In genomic region chr2:111897630-111897923, GRCh38 we compare ENCODE assay signal across 8 cellular contexts. TPM values are rescaled to one million over a fixed set of nuclear protein-coding genes. Genes with fewer than 3 reads are reported as not detected.
A peak's percentile ranks its signal among the peaks of the same experiment; 100 is the strongest.
DNase-seq lines count a peak whose midpoint lies in the region; ATAC-seq and TF ChIP-seq lines count a peak whose summit lies in the region.

No MANE protein-coding gene starts in this region.

- H3K36me3 ChIP-seq in left ventricle myocardium inferior (no peaks in the 10 kb centered on the region), mesendoderm (ENCODE audit: control insufficient read depth, insufficient read depth, low read length) (no peaks in the 10 kb centered on the region)

- H4K8ac ChIP-seq in mesendoderm (ENCODE audit: low read depth, low read length) = no peak overlapping the region

- intact Hi-C loops in left ventricle myocardium inferior (cut with micrococcal nuclease) = no loop called here
- intact Hi-C loops in cardiac septum (cut with DNase I) = loop anchor here (5.0 to 10.0 kb wide), 3 partner anchors 50 to 537 kb away; partner anchors contain the start of genes RGPD8 and ZC3H8
- intact Hi-C loops in posterior vena cava (cut with DNase I) = loop anchor here in 1 of 2 donors (5.0 kb wide), 1 partner anchor 150 kb away; no protein-coding TSS in a partner anchor

- H3K27me3 ChIP-seq in left ventricle myocardium inferior (ENCODE audit: low read depth) = no peaks in the 10 kb centered on the region
- no peaks in the 10 kb centered on the region for H3K27me3 ChIP-seq in mesendoderm (ENCODE audit: insufficient read depth, low read length, poor library complexity)

- in situ Hi-C loops in astrocyte of the cerebellum (cut with HindIII; ENCODE audit: low sequenced_read_pairs) = no loop called here

- no peak overlapping the region for H3K4ac ChIP-seq in mesendoderm (ENCODE audit: low read depth, low read length)

- no peak overlapping the region for H3K23ac ChIP-seq in mesendoderm (ENCODE audit: low read length)

- no peak overlapping the region for H2BK120ac ChIP-seq in mesendoderm (ENCODE audit: low read depth, low read length)

- H3K4me3 ChIP-seq in left ventricle myocardium inferior = peak overlapping the region; percentile 97
- peak overlapping the region; percentile 67 for H3K4me3 ChIP-seq in astrocyte of the cerebellum (ENCODE audit: low read depth, low read length)
- peak overlapping the region; percentile 53 for H3K4me3 ChIP-seq in mesendoderm (ENCODE audit: low read length)

- H3K9ac ChIP-seq in mesendoderm (ENCODE audit: low read length) = peak overlapping the region; percentile 88

- H3K56ac ChIP-seq in mesendoderm (ENCODE audit: low read length) = peak overlapping the region; percentile 89

- H2BK5ac ChIP-seq in mesendoderm (ENCODE audit: low read length) = peak overlapping the region; percentile 14

- H2BK15ac ChIP-seq in mesendoderm (replicated peaks; ENCODE audit: low read depth) = no peak overlapping the region

- H3K9me3 ChIP-seq in left ventricle myocardium inferior (replicated peaks) = no peaks in the 10 kb centered on the region

- H3K79me1 ChIP-seq in mesendoderm (ENCODE audit: low read length) = peaks cover 6% of the 10 kb centered on the region

- H4K5ac ChIP-seq in mesendoderm (ENCODE audit: low read length) = no peak overlapping the region

- H3K27ac ChIP-seq in left ventricle myocardium inferior (replicated peaks) (peak overlapping the region; percentile 95), mesendoderm (ENCODE audit: low read depth, low read length) (no peak overlapping the region)

- H3K4me1 ChIP-seq in left ventricle myocardium inferior (peaks cover 54% of the 10 kb centered on the region), mesendoderm (ENCODE audit: control insufficient read depth, low read depth, low read length) (peaks cover 8% of the 10 kb centered on the region)

- DNase-seq in left ventricle myocardium inferior = no peak
- DNase-seq in cardiac septum (ENCODE audit: low spot score) = no peak
- no peak for DNase-seq in astrocyte of the cerebellum (ENCODE audit: low read depth)
- no peak for DNase-seq in mesendoderm
- DNase-seq in posterior vena cava (ENCODE audit: low spot score) = no peak
- DNase-seq in DMS114 treated with DMSO at 0.1 percent for 48 hours (lab: John Stamatoyannopoulos, UW; ENCODE audit: unreplicated experiment) = no peak

- H3K4me2 ChIP-seq in mesendoderm (ENCODE audit: low read length) = peak overlapping the region; percentile 93

- H2AK5ac ChIP-seq in mesendoderm (ENCODE audit: low read length) = no peak overlapping the region

- no peak overlapping the region for H3K18ac ChIP-seq in mesendoderm (ENCODE audit: low read length)

- H3K79me2 ChIP-seq in mesendoderm (ENCODE audit: control insufficient read depth, insufficient read depth, low read length) = peaks cover 9% of the 10 kb centered on the region

- TF ChIP-seq CTCF in left ventricle myocardium inferior (IDR thresholded peaks at IDR 0.05; ENCODE audit: borderline replicate concordance) = no peak
- no peak for TF ChIP-seq CTCF in astrocyte of the cerebellum (IDR thresholded peaks at IDR 0.05; ENCODE audit: low read depth, low read length, missing control alignments)

- WGBS in mesendoderm (ENCODE audit: extremely low coverage, insufficient coverage, low lambda C conversion rate) = no CpG with 5 or more reads among the region's 7 CpGs

- ATAC-seq in GM18520 (IDR thresholded peaks at IDR 0.05; ENCODE audit: unreplicated experiment) (no peak), GM19397 (IDR thresholded peaks at IDR 0.05; ENCODE audit: unreplicated experiment) (no peak)

RNA-seq across cellular contexts. Expression of gene MERTK, which starts 0.8 kb away (rescaled TPM):
- total RNA-seq in left ventricle myocardium inferior (4.7 TPM), cardiac septum (5.8 TPM), posterior vena cava (10 to 100 TPM; 34.2 to 37.5 TPM)
- 14.1 TPM for polyA plus RNA-seq in mesendoderm (2013, experiment 1 of 2)
- polyA plus RNA-seq in mesendoderm (2013, experiment 2 of 2) = 15.2 TPM

RNA-seq across cellular contexts. Expression of gene ANAPC1, which starts 13.6 kb away (rescaled TPM):
- 17.0 TPM for total RNA-seq in left ventricle myocardium inferior
- 21.1 TPM for total RNA-seq in cardiac septum
- 40.6 TPM for polyA plus RNA-seq in mesendoderm (2013, experiment 1 of 2)
- polyA plus RNA-seq in mesendoderm (2013, experiment 2 of 2) = 39.8 TPM
- 10 to 100 TPM; 25.1 to 30.0 TPM for total RNA-seq in posterior vena cava
